23 cellular contexts compared by ENCODE assay signal in the genomic region with DNA sequence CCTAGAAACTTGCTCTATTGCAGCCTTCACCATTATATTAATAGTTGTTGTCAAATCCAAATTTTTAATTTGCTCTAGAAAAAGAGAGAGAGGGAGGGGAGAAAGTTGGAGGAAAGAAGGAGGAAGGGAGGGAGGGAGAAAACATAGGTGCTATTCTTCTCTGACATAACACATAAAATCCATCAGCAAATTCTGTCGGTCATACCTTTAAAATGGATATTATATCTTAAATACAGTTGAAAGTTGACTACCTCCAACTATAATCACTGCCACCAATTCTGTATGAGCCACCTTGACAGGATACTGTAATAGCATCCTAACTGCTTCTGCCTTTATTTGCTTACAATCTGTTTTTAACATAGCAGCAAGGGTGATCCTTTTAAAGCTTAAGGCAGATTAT.
DNase-seq lines count a peak whose midpoint lies in the region; ATAC-seq, FAIRE-seq and TF ChIP-seq lines count a peak whose summit lies in the region.
"Had no signal": no experiment of that assay in that cellular context is flagged by ENCODE, and none has a peak within 500 bp of the region (broad histone marks: within the 10 kb centered on the region; RNA-seq: fewer than 3 reads in every experiment).

No MANE protein-coding gene starts in this region.

- BruUV-seq in HepG2 (replicated peaks; lab: Mats Ljungman, UMichigan) = no TSS peak

- H3K9ac ChIP-seq in HepG2 (ENCODE audit: insufficient read depth, low read depth, low read length) = no peak overlapping the region
- H3K9ac ChIP-seq in astrocyte (ENCODE audit: low read length) = no peak overlapping the region
- H3K9ac ChIP-seq: BLaER1 treated with 17β-estradiol and CSF1 and Interleukin-3, amounts not matched to agents 10 nM and 100 nM had no signal

- FAIRE-seq in HepG2 (lab: Jason Lieb, UNC) (no peak), astrocyte (lab: Jason Lieb, UNC) (no peak)
- FAIRE-seq: A204.1, D721Med, G401.6, GM12891, GM19239 had no signal

- CTCF ChIA-PET in HepG2 (lab: Yijun Ruan, JAX; ENCODE audit: low intra/inter-chr PET ratio, low total read pairs) = no interaction called here

- no peak for TF ChIP-seq RAD21 in HepG2 (CRISPR knock-in tag; IDR thresholded peaks at IDR 0.05)

- H3K27ac ChIP-seq in HepG2 (ENCODE audit: extremely low read length, insufficient read depth, low read length) (no peak overlapping the region), right lobe of liver (no peak overlapping the region), ACC112 (ENCODE audit: low read depth, low read length) (no peak overlapping the region), astrocyte (ENCODE audit: low read depth, low read length) (no peak overlapping the region)
- H3K27ac ChIP-seq: BLaER1 treated with 17β-estradiol and CSF1 and Interleukin-3, amounts not matched to agents 10 nM and 100 nM; C4-2B had no signal

- peak; percentile 62 for DNase-seq in NCI-H82 (lab: John Stamatoyannopoulos, UW)
- DNase-seq in NCI-H82 treated with DMSO at 0.1 percent for 48 hours (lab: John Stamatoyannopoulos, UW; ENCODE audit: unreplicated experiment) = no peak
- no peak for DNase-seq in HepG2 (ENCODE audit: low spot score)
- DNase-seq in right lobe of liver = no peak
- no peak for DNase-seq in astrocyte (ENCODE audit: low read depth)
- DNase-seq in NCI-H510A treated with DMSO at 0.1 percent for 48 hours (lab: John Stamatoyannopoulos, UW) = no peak
- DNase-seq: 8988T; AML-193; Caco-2; Calu3; CD4-positive, alpha-beta T cell; CD8-positive, alpha-beta T cell; GF-D8 had no signal

- H3K4me3 ChIP-seq in HepG2 (replicated peaks in 1 of 3; ENCODE audit: insufficient read depth in 1 of 3, low read depth in 2 of 3, low read length in 3 of 3) (no peak overlapping the region), right lobe of liver (no peak overlapping the region), ACC112 (ENCODE audit: low read depth, low read length) (no peak overlapping the region), astrocyte (ENCODE audit: insufficient read depth, low read depth, low read length) (no peak overlapping the region)
- H3K4me3 ChIP-seq: BLaER1 treated with 17β-estradiol and CSF1 and Interleukin-3, amounts not matched to agents 10 nM and 100 nM had no signal

- in situ Hi-C loops in HepG2 (cut with HindIII; ENCODE audit: extremely low pct_ligation_motif_present, low pct_unique_long_range_greater_than_20kb) = no loop called here

- H3K9me3 ChIP-seq in HepG2 (ENCODE audit: low read length) (no peaks in the 10 kb centered on the region), right lobe of liver (no peaks in the 10 kb centered on the region), astrocyte (ENCODE audit: insufficient read depth, low read depth, low read length) (no peaks in the 10 kb centered on the region)
- H3K9me3 ChIP-seq: BLaER1 treated with 17β-estradiol and CSF1 and Interleukin-3, amounts not matched to agents 10 nM and 100 nM; Caco-2 had no signal

- no peaks in the 10 kb centered on the region for H3K36me3 Mint-ChIP-seq in astrocyte (ENCODE audit: low read depth, unreplicated experiment)
- H3K36me3 Mint-ChIP-seq: CD8-positive, alpha-beta T cell had no signal

- H3K4me3 Mint-ChIP-seq in astrocyte (ENCODE audit: unreplicated experiment) = no peak overlapping the region
- H3K4me3 Mint-ChIP-seq: B cell; CD4-positive, alpha-beta T cell; CD8-positive, alpha-beta T cell had no signal

- H3K9me3 Mint-ChIP-seq in astrocyte (ENCODE audit: unreplicated experiment) = no peaks in the 10 kb centered on the region
- H3K9me3 Mint-ChIP-seq: CD8-positive, alpha-beta T cell had no signal

- H3K79me2 ChIP-seq in HepG2 (ENCODE audit: insufficient read depth, low read length) (no peaks in the 10 kb centered on the region), ACC112 (ENCODE audit: control insufficient read depth, insufficient read depth, low read length, unreplicated experiment) (no peaks in the 10 kb centered on the region), astrocyte (ENCODE audit: insufficient read depth, low read length) (no peaks in the 10 kb centered on the region)

- TF ChIP-seq EP300 in HepG2 (IDR thresholded peaks at IDR 0.05; ENCODE audit: low read depth in 2 of 2, low read length in 2 of 2) (no peak), HepG2 (CRISPR knock-in tag; IDR thresholded peaks at IDR 0.05; ENCODE audit: borderline replicate concordance) (no peak)

- H2AFZ ChIP-seq in HepG2 (ENCODE audit: low read length) = no peak overlapping the region
- peak overlapping the region; percentile 75 for H2AFZ ChIP-seq in ACC112 (ENCODE audit: low read length, unreplicated experiment)
- peak overlapping the region; percentile 38 for H2AFZ ChIP-seq in astrocyte (ENCODE audit: low read depth, low read length)

- intact Hi-C loops in HepG2 (cut with micrococcal nuclease; ENCODE audit: unreplicated experiment) (no loop called here), right lobe of liver (cut with DNase I) (no loop called here)

- 43% methylated on average over 1 of the region's 1 CpG for WGBS in HepG2 (ENCODE audit: low lambda C conversion rate)
- no CpG with 5 or more reads among the region's 1 CpG for WGBS in right lobe of liver (ENCODE audit: insufficient coverage, low coverage, low lambda C conversion rate, missing lambda C conversion rate)

- no peak for ATAC-seq in HepG2
- no peak for ATAC-seq in right lobe of liver
- no peak for ATAC-seq in GM21390 (IDR thresholded peaks at IDR 0.05; ENCODE audit: unreplicated experiment)
- ATAC-seq: CD8-positive, alpha-beta T cell had no signal

- POLR2A ChIA-PET in HepG2 (lab: Yijun Ruan, JAX) = no interaction called here

- H3K36me3 ChIP-seq in HepG2 (replicated peaks in 1 of 2; ENCODE audit: control insufficient read depth in 1 of 2, insufficient read depth in 2 of 2, low read length in 2 of 2) (no peaks in the 10 kb centered on the region), right lobe of liver (no peaks in the 10 kb centered on the region), ACC112 (ENCODE audit: insufficient read depth, low read length) (no peaks in the 10 kb centered on the region), astrocyte (ENCODE audit: insufficient read depth, low read length) (no peaks in the 10 kb centered on the region)
- H3K36me3 ChIP-seq: BLaER1 treated with 17β-estradiol and CSF1 and Interleukin-3, amounts not matched to agents 10 nM and 100 nM had no signal

- H3K27ac Mint-ChIP-seq in astrocyte (ENCODE audit: unreplicated experiment) = no peak overlapping the region
- H3K27ac Mint-ChIP-seq: B cell; CD4-positive, alpha-beta T cell; CD8-positive, alpha-beta T cell had no signal

- no peaks in the 10 kb centered on the region for H3K27me3 Mint-ChIP-seq in astrocyte (ENCODE audit: low read depth, unreplicated experiment)
- H3K27me3 Mint-ChIP-seq: B cell; CD4-positive, alpha-beta T cell had no signal

- no peaks in the 10 kb centered on the region for H4K20me1 ChIP-seq in HepG2 (ENCODE audit: insufficient read depth, low read length)
- no peaks in the 10 kb centered on the region for H4K20me1 ChIP-seq in astrocyte (ENCODE audit: insufficient read depth, low read length)
- H4K20me1 ChIP-seq: BLaER1 treated with 17β-estradiol and CSF1 and Interleukin-3, amounts not matched to agents 10 nM and 100 nM had no signal

- H3K4me1 Mint-ChIP-seq in astrocyte (ENCODE audit: low read depth, unreplicated experiment) = no peaks in the 10 kb centered on the region
- H3K4me1 Mint-ChIP-seq: B cell had no signal

- TF ChIP-seq POLR2A in HepG2 (IDR thresholded peaks at IDR 0.05; ENCODE audit: insufficient read depth in 1 of 2, low read depth in 2 of 2, low read length in 2 of 2) (no peak), right lobe of liver (IDR thresholded peaks at IDR 0.05) (no peak)

- TF ChIP-seq CTCF in HepG2 (CRISPR knock-in tag; IDR thresholded peaks at IDR 0.05) = no peak
- TF ChIP-seq CTCF in right lobe of liver (IDR thresholded peaks at IDR 0.05) = no peak
- no peak for TF ChIP-seq CTCF in astrocyte (IDR thresholded peaks at IDR 0.05; ENCODE audit: insufficient read depth, low read depth, low read length)

- H3K4me1 ChIP-seq in HepG2 (ENCODE audit: insufficient read depth, low read length) (no peaks in the 10 kb centered on the region), right lobe of liver (no peaks in the 10 kb centered on the region), ACC112 (ENCODE audit: control insufficient read depth, insufficient read depth, low read length, unreplicated experiment) (no peaks in the 10 kb centered on the region), astrocyte (ENCODE audit: insufficient read depth, low read length) (no peaks in the 10 kb centered on the region)
- H3K4me1 ChIP-seq: BLaER1 treated with 17β-estradiol and CSF1 and Interleukin-3, amounts not matched to agents 10 nM and 100 nM; Caco-2 had no signal

- H3K4me2 ChIP-seq in HepG2 (ENCODE audit: low read depth, low read length) (no peak overlapping the region), astrocyte (ENCODE audit: low read length) (no peak overlapping the region)
- H3K4me2 ChIP-seq: BLaER1 treated with 17β-estradiol and CSF1 and Interleukin-3, amounts not matched to agents 10 nM and 100 nM had no signal

- no peaks in the 10 kb centered on the region for H3K27me3 ChIP-seq in HepG2 (ENCODE audit: control insufficient read depth in 1 of 2, insufficient read depth in 2 of 2, low read length in 2 of 2)
- H3K27me3 ChIP-seq in right lobe of liver = no peaks in the 10 kb centered on the region
- H3K27me3 ChIP-seq in ACC112 (ENCODE audit: insufficient read depth, low read length) = no peaks in the 10 kb centered on the region
- H3K27me3 ChIP-seq in astrocyte (ENCODE audit: insufficient read depth, low read length) = no peaks in the 10 kb centered on the region
- H3K27me3 ChIP-seq: BLaER1 treated with 17β-estradiol and CSF1 and Interleukin-3, amounts not matched to agents 10 nM and 100 nM had no signal

TF ChIP-seq in HepG2, 621 proteins besides CTCF, POLR2A, EP300 and RAD21:
- TF ChIP-seq MLX (CRISPR knock-in tag; IDR thresholded peaks at IDR 0.05) = no peak
- peak; percentile 97 for TF ChIP-seq HNRNPK (IDR thresholded peaks at IDR 0.05; ENCODE audit: low read depth, low read length, poor library complexity, severe bottlenecking)
TF ChIP-seq in HepG2: peak in this region for 1.
